8 cellular contexts compared by ENCODE assay signal in genomic region chr17:60392042-60392844, GRCh38. TPM values are rescaled to one million over a fixed set of nuclear protein-coding genes. Genes with fewer than 3 reads are reported as not detected.
A peak's percentile ranks its signal among the peaks of the same experiment; 100 is the strongest.
DNase-seq lines count a peak whose midpoint lies in the region; ATAC-seq and TF ChIP-seq lines count a peak whose summit lies in the region.

TSS of gene USP32 (minus strand) at chr17:60392133. CDS start at chr17:60391939, 194 bp downstream.

- peak within 1 kb of the TSS; percentile 42 for H2BK12ac ChIP-seq in trophoblast cell (ENCODE audit: low read length)

- peak within 1 kb of the TSS; percentile 81 for H3K9ac ChIP-seq in trophoblast cell (ENCODE audit: low read length)

- TF ChIP-seq CTCF in GM12865 (IDR thresholded peaks at IDR 0.05; ENCODE audit: insufficient read depth, low read depth, low read length, missing control alignments), result no peak
- TF ChIP-seq CTCF in cardiac muscle cell (IDR thresholded peaks at IDR 0.05; ENCODE audit: low read depth, low read length), result peak; percentile 34
- peak in 4 of 5 experiments; percentile 40 to 74 (median 50) for TF ChIP-seq CTCF in transverse colon (IDR thresholded peaks at IDR 0.05)

- in situ Hi-C loops in transverse colon (cut with MboI; ENCODE audit: low pct_ligation_motif_present in 1 of 4, low pct_unique_long_range_greater_than_20kb in 1 of 4, low sequenced_read_pairs in 3 of 4), result no loop called here

- DNase-seq in GM12865 (ENCODE audit: low read depth) (peak; percentile 99), NCI-H128 (lab: John Stamatoyannopoulos, UW; ENCODE audit: unreplicated experiment) (peak; percentile 86), SW 1271 (lab: John Stamatoyannopoulos, UW) (peak; percentile 96 to 97), cardiac muscle cell (ENCODE audit: low read depth in 1 of 2, low spot score in 1 of 2) (peak; percentile 98 to 100), trophoblast cell (peak; percentile 97), transverse colon (peak; percentile 99)
- peak; percentile 99 for DNase-seq in activated naive CD8-positive, alpha-beta T cell treated with anti-CD3 and anti-CD28 coated beads, Interleukin-2, amount 50 U/mL, for 24 hours

- ATAC-seq in HG02642 (IDR thresholded peaks at IDR 0.05; ENCODE audit: poor library complexity, unreplicated experiment), result peak; percentile 92
- ATAC-seq in activated naive CD8-positive, alpha-beta T cell treated with anti-CD3 and anti-CD28 coated beads, Interleukin-2, amount 50 U/mL, for 24 hours, result peak; percentile 92

- H3K27ac ChIP-seq in cardiac muscle cell (peak within 1 kb of the TSS; percentile 95), trophoblast cell (ENCODE audit: low read depth, low read length) (peak within 1 kb of the TSS; percentile 84), transverse colon (peak within 1 kb of the TSS; percentile 93 to 97 (median 94))

- peak within 1 kb of the TSS; percentile 77 for H4K8ac ChIP-seq in trophoblast cell (ENCODE audit: low read depth, low read length)

- H3K4me1 ChIP-seq in cardiac muscle cell (ENCODE audit: low read depth) (peaks cover 34% of the 10 kb centered on the region), trophoblast cell (ENCODE audit: control insufficient read depth in 1 of 2, insufficient read depth in 2 of 2, low read length in 2 of 2) (peaks cover 3 to 4% of the 10 kb centered on the region in 2 experiments), transverse colon (peaks cover 10 to 30% (median 16%) of the 10 kb centered on the region in 4 donors)

- TF ChIP-seq EP300 in transverse colon (IDR thresholded peaks at IDR 0.05; ENCODE audit: low read depth), result peak; percentile 91

- H3K36me3 ChIP-seq in cardiac muscle cell (no peaks in the 10 kb centered on the region), trophoblast cell (ENCODE audit: control insufficient read depth in 1 of 2, insufficient read depth in 2 of 2, low read length in 2 of 2) (no peaks in the 10 kb centered on the region), transverse colon (no peaks in the 10 kb centered on the region)

- peak within 1 kb of the TSS; percentile 93 for H3K27ac Mint-ChIP-seq in activated naive CD8-positive, alpha-beta T cell treated with anti-CD3 and anti-CD28 coated beads, Interleukin-2, amount 50 U/mL, for 24 hours

- H2AK5ac ChIP-seq in trophoblast cell (ENCODE audit: low read length), result peak within 1 kb of the TSS; percentile 24

- peak within 1 kb of the TSS; percentile 3 for H3K23ac ChIP-seq in trophoblast cell (ENCODE audit: low read length)

- H3K27me3 ChIP-seq in cardiac muscle cell, result no peaks in the 10 kb centered on the region
- H3K27me3 ChIP-seq in trophoblast cell (ENCODE audit: insufficient read depth, low read length), result no peaks in the 10 kb centered on the region
- no peaks in the 10 kb centered on the region for H3K27me3 ChIP-seq in transverse colon

- no CpG with 5 or more reads among the region's 68 CpGs for WGBS in trophoblast cell (ENCODE audit: extremely low coverage, insufficient coverage, insufficient read length)
- 1 to 2% methylated on average over 11 to 63 of the region's 68 CpGs for WGBS in transverse colon (ENCODE audit: low coverage in 1 of 2), 2 donors

- peak within 1 kb of the TSS; percentile 77 for H4K91ac ChIP-seq in trophoblast cell (ENCODE audit: low read depth, low read length)

- peaks cover 17% of the 10 kb centered on the region for H3K79me1 ChIP-seq in trophoblast cell (ENCODE audit: low read length)

- H4K12ac ChIP-seq in trophoblast cell (ENCODE audit: low read depth, low read length), result peak within 1 kb of the TSS; percentile 79

- H3K9me3 Mint-ChIP-seq in activated naive CD8-positive, alpha-beta T cell treated with anti-CD3 and anti-CD28 coated beads, Interleukin-2, amount 50 U/mL, for 24 hours, result no peaks in the 10 kb centered on the region

- peak; percentile 59 for TF ChIP-seq POLR2A in transverse colon (IDR thresholded peaks at IDR 0.05)

- no peaks in the 10 kb centered on the region for H3K9me3 ChIP-seq in cardiac muscle cell (ENCODE audit: low read depth)
- H3K9me3 ChIP-seq in trophoblast cell (ENCODE audit: insufficient read depth, low read depth, low read length), result no peaks in the 10 kb centered on the region
- H3K9me3 ChIP-seq in transverse colon, result no peaks in the 10 kb centered on the region

- H3K18ac ChIP-seq in trophoblast cell (ENCODE audit: low read length), result peak within 1 kb of the TSS; percentile 76

- H3K4ac ChIP-seq in trophoblast cell (ENCODE audit: low read depth, low read length), result peak within 1 kb of the TSS; percentile 48

- H3K4me1 Mint-ChIP-seq in activated naive CD8-positive, alpha-beta T cell treated with anti-CD3 and anti-CD28 coated beads, Interleukin-2, amount 50 U/mL, for 24 hours, result peaks cover 54% of the 10 kb centered on the region

- H2AFZ ChIP-seq in trophoblast cell (ENCODE audit: insufficient read depth, low read length, poor library complexity), result peak within 1 kb of the TSS; percentile 78

- peak within 1 kb of the TSS; percentile 88 for H3K4me2 ChIP-seq in trophoblast cell (ENCODE audit: low read length)

- peak within 1 kb of the TSS; percentile 88 for H3K4me3 Mint-ChIP-seq in activated naive CD8-positive, alpha-beta T cell treated with anti-CD3 and anti-CD28 coated beads, Interleukin-2, amount 50 U/mL, for 24 hours

- peaks cover 12% of the 10 kb centered on the region for H3K79me2 ChIP-seq in trophoblast cell (ENCODE audit: control insufficient read depth, insufficient read depth, low read length, poor library complexity)

- H3K4me3 ChIP-seq in GM12865 (ENCODE audit: low read depth, low read length) (peak within 1 kb of the TSS; percentile 96), cardiac muscle cell (peak within 1 kb of the TSS; percentile 90), trophoblast cell (ENCODE audit: low read depth, low read length) (peak within 1 kb of the TSS; percentile 87), transverse colon (peak within 1 kb of the TSS; percentile 64 to 97 (median 84))

- no peaks in the 10 kb centered on the region for H3K27me3 Mint-ChIP-seq in activated naive CD8-positive, alpha-beta T cell treated with anti-CD3 and anti-CD28 coated beads, Interleukin-2, amount 50 U/mL, for 24 hours

- H2BK5ac ChIP-seq in trophoblast cell (ENCODE audit: low read depth, low read length, poor library complexity), result peak within 1 kb of the TSS; percentile 74

- peak within 1 kb of the TSS; percentile 70 for H2BK120ac ChIP-seq in trophoblast cell (ENCODE audit: insufficient read depth, low read length, poor library complexity)

- intact Hi-C loops in transverse colon (cut with DNase I; ENCODE audit: low total_unique reads), result no loop called here

- peaks cover 2% of the 10 kb centered on the region for H3K36me3 Mint-ChIP-seq in activated naive CD8-positive, alpha-beta T cell treated with anti-CD3 and anti-CD28 coated beads, Interleukin-2, amount 50 U/mL, for 24 hours (ENCODE audit: low read depth)

- peak within 1 kb of the TSS; percentile 85 for H3K14ac ChIP-seq in trophoblast cell (ENCODE audit: low read length)

RNA-seq across cellular contexts. Expression of gene USP32, which starts in this region (rescaled TPM):
- 25.0 and 32.2 TPM in 2 replicates for total RNA-seq in cardiac muscle cell
- polyA plus RNA-seq in cardiac muscle cell, result 19.7 and 32.7 TPM in 2 replicates
- 18.3 and 19.1 TPM in 2 replicates for polyA plus RNA-seq in trophoblast cell (2013)
- 10 to 100 TPM; 14.7 to 86.0 (median 54.8) TPM for total RNA-seq in transverse colon

Comparison
In these comparisons a context has a peak if more than half of its experiments do, and no peak if none do; other contexts are left out.
1. Peak in every context shown above with its lines: DNase-seq, ATAC-seq, H3K4me3 ChIP-seq and H3K27ac ChIP-seq.